Comparison of ENCODE assay signal across 25 cellular contexts in the genomic region with DNA sequence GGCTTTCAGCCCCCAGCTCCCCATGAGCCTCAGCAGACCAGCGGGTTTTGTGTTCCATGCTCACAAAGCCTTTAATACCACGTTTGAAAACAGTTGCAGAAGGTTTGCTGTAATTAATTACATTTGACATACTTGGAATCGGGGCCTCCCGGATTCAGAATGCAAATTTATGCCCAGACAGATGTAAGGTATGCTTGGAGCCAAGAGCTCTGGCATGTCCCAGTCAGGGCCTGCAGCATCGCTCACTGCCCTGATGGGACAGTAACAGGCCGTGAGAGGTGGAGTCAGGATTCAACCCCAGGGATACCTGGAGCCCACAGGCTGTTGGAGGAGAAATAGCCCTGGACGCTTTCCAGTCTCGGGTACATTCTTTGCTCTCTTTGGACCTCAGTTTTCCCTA.
"Had no signal": no experiment of that assay in that cellular context is flagged by ENCODE, and none has a peak within 500 bp of the region (broad histone marks: within the 10 kb centered on the region; RNA-seq: fewer than 3 reads in every experiment).

No MANE protein-coding gene starts in this region.

- H3K27ac ChIP-seq: ascending aorta, cardiac muscle cell, neural progenitor cell, prostate gland, skin epidermis had no signal

- H3K27me3 Mint-ChIP-seq: dendritic cell treated with granulocyte-macrophage colony-stimulating factor and Interleukin-4, amounts not matched to agents 40 ng/mL and 50 ng/mL, for 4 days; naive B cell; stimulated activated naive CD8-positive, alpha-beta T cell treated with anti-CD3 and anti-CD28 coated beads, Interleukin-15, amount 100 ng/mL, for 72 hours; type B pancreatic cell had no signal

- FAIRE-seq: endothelial cell of umbilical vein, TTC549 had no signal

- H3K9ac ChIP-seq: neural progenitor cell had no signal

- H3K27me3 ChIP-seq: ascending aorta, cardiac muscle cell, neural progenitor cell had no signal

- ATAC-seq: activated T-cell treated with anti-CD3 and anti-CD28 coated beads, Interleukin-2, amount 50 U/mL, for 72 hours; left lobe of liver; right cardiac atrium; stimulated activated naive CD8-positive, alpha-beta T cell treated with anti-CD3 and anti-CD28 coated beads, Interleukin-15, amount 100 ng/mL, for 72 hours had no signal

- H3K4me2 ChIP-seq: neural progenitor cell had no signal

- H3K9me3 Mint-ChIP-seq: activated T-cell treated with anti-CD3 and anti-CD28 coated beads, Interleukin-2, amount 50 U/mL, for 72 hours; dendritic cell treated with granulocyte-macrophage colony-stimulating factor and Interleukin-4, amounts not matched to agents 40 ng/mL and 50 ng/mL, for 4 days had no signal

- DNase-seq: activated CD4-positive, alpha-beta T cell treated with anti-CD3 and anti-CD28 coated beads for 4 hours; activated effector memory CD4-positive, alpha-beta T cell treated with anti-CD3 and anti-CD28 coated beads, Interleukin-2, amount 50 U/mL, for 16 hours; activated naive CD4-positive, alpha-beta T cell treated with anti-CD3 and anti-CD28 coated beads, Interleukin-2, amount 50 U/mL, for 16 hours; activated T-cell treated with anti-CD3 and anti-CD28 coated beads, Interleukin-2, amount 50 U/mL, for 72 hours; effector memory CD4-positive, alpha-beta T cell; foreskin melanocyte; glutamatergic neuron; hippocampal formation; islet precursor cell; naive B cell; right cardiac atrium; stimulated activated CD4-positive, alpha-beta T cell treated with anti-CD3 and anti-CD28 coated beads, Interleukin-15, amount 100 ng/mL, for 24 hours; stimulated activated CD4-positive, alpha-beta T cell treated with anti-CD3 and anti-CD28 coated beads, Interleukin-2, amount 100 ng/mL, for 48 hours; stimulated activated naive CD8-positive, alpha-beta T cell treated with anti-CD3 and anti-CD28 coated beads, Interleukin-15, amount 100 ng/mL, for 72 hours had no signal

- H3K4me3 Mint-ChIP-seq: activated T-cell treated with anti-CD3 and anti-CD28 coated beads, Interleukin-2, amount 50 U/mL, for 72 hours; dendritic cell treated with granulocyte-macrophage colony-stimulating factor and Interleukin-4, amounts not matched to agents 40 ng/mL and 50 ng/mL, for 4 days; naive B cell; neural progenitor cell; stimulated activated naive CD8-positive, alpha-beta T cell treated with anti-CD3 and anti-CD28 coated beads, Interleukin-15, amount 100 ng/mL, for 72 hours; T-helper 2 cell treated with Interferon-gamma antibody and Interleukin-4, amounts not matched to agents 5 μg/mL and 100 μg/mL, for 36 hours; type B pancreatic cell had no signal

- H3K27ac Mint-ChIP-seq: activated T-cell treated with anti-CD3 and anti-CD28 coated beads, Interleukin-2, amount 50 U/mL, for 72 hours; dendritic cell treated with granulocyte-macrophage colony-stimulating factor and Interleukin-4, amounts not matched to agents 40 ng/mL and 50 ng/mL, for 4 days; neural progenitor cell; stimulated activated naive CD8-positive, alpha-beta T cell treated with anti-CD3 and anti-CD28 coated beads, Interleukin-15, amount 100 ng/mL, for 72 hours; T-helper 2 cell treated with Interferon-gamma antibody and Interleukin-4, amounts not matched to agents 5 μg/mL and 100 μg/mL, for 36 hours; type B pancreatic cell had no signal

- H3K4me1 ChIP-seq: prostate gland had no signal

- H2AFZ ChIP-seq: neural progenitor cell had no signal

- H3K9me3 ChIP-seq: prostate gland had no signal

- H3K4me3 ChIP-seq: ascending aorta, cardiac muscle cell, neural progenitor cell, prostate gland, skin epidermis had no signal

- H3K36me3 ChIP-seq: ascending aorta, cardiac muscle cell, prostate gland had no signal
